In the genomic region with DNA sequence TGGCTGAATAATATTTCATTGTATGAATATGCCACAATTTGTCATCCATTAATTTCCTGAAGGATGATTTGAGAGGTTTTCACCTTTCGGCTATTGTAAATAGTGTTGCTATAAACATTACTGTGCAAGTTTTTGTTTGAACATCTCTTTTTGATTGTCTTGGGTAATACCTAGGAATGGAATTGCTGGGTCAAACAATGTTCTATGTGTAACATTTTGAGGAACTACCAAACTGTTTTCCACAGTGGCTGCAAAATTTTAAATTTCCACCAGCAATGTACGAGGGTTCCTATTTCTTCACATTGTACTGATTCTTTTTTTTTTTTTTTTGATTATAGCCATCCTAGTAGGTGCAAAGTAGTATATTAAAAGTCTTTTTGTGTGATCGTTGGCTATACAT, we compare ENCODE assay signal across 26 cellular contexts.
DNase-seq lines count a peak whose midpoint lies in the region; ATAC-seq and TF ChIP-seq lines count a peak whose summit lies in the region.
"Had no signal": no experiment of that assay in that cellular context is flagged by ENCODE, and none has a peak within 500 bp of the region (broad histone marks: within the 10 kb centered on the region; RNA-seq: fewer than 3 reads in every experiment).

No MANE protein-coding gene starts in this region.

- H3K9ac ChIP-seq in skeletal muscle tissue (ENCODE audit: low read depth in 1 of 3, low read length in 3 of 3): no peak overlapping the region

- H3K9me3 ChIP-seq in skeletal muscle tissue (ENCODE audit: control insufficient read depth in 3 of 3, low read length in 3 of 3): no peaks in the 10 kb centered on the region
- H3K9me3 ChIP-seq: BE2C, HAP-1, MG63, SJCRH30 had no signal

- no peaks in the 10 kb centered on the region for H3K4me1 ChIP-seq in skeletal muscle tissue (ENCODE audit: control insufficient read depth in 3 of 3, insufficient read depth in 3 of 3, low read length in 3 of 3)
- H3K4me1 ChIP-seq: BE2C, HAP-1, SJCRH30 had no signal

- H3K27me3 ChIP-seq in skeletal muscle tissue (ENCODE audit: control insufficient read depth in 3 of 3, insufficient read depth in 3 of 3, low read length in 3 of 3): no peaks in the 10 kb centered on the region
- H3K27me3 ChIP-seq: MG63, SJCRH30 had no signal

- no peak for DNase-seq in Right ventricle myocardium inferior (ENCODE audit: missing footprints)
- DNase-seq in cardiac septum (ENCODE audit: low spot score): no peak
- peak; percentile 13 to 87 for DNase-seq in NOMO-1 (lab: John Stamatoyannopoulos, UW; ENCODE audit: unreplicated experiment in 2 of 2)
- peak; percentile 68 for DNase-seq in fibroblast of gingiva (ENCODE audit: low read depth)
- no peak for DNase-seq in coronary artery (ENCODE audit: low spot score)
- DNase-seq: BE2C; CD4-positive, CD25-positive, alpha-beta regulatory T cell; DMS153; DND-41; GOT3; HFFc6; IMR-90; KG1; MG63; NCI-H1092 treated with DMSO at 0.1 percent for 48 hours; NCI-H1436 treated with DMSO at 0.1 percent for 48 hours; NCI-H187 treated with DMSO at 0.1 percent for 48 hours; NCI-H524; NCI-H774; SJCRH30 had no signal

- H3K4me3 ChIP-seq in skeletal muscle tissue (ENCODE audit: low read length in 3 of 3): no peak overlapping the region
- no peak overlapping the region for H3K4me3 ChIP-seq in coronary artery
- H3K4me3 ChIP-seq: HAP-1, MG63, SJCRH30 had no signal

- H3K27ac ChIP-seq in skeletal muscle tissue (ENCODE audit: low read depth, low read length): peak overlapping the region; percentile 52
- H3K27ac ChIP-seq in coronary artery: no peak overlapping the region
- H3K27ac ChIP-seq: 22Rv1, SJCRH30 had no signal

- no peaks in the 10 kb centered on the region for H3K36me3 ChIP-seq in skeletal muscle tissue (ENCODE audit: control insufficient read depth in 3 of 3, insufficient read depth in 3 of 3, low read length in 3 of 3)
- H3K36me3 ChIP-seq: BE2C, HAP-1, MG63, SJCRH30 had no signal

- TF ChIP-seq CTCF in coronary artery (IDR thresholded peaks at IDR 0.05): no peak

- ATAC-seq in Right ventricle myocardium inferior: peak; percentile 46
- ATAC-seq in HG03039 (IDR thresholded peaks at IDR 0.05; ENCODE audit: unreplicated experiment): no peak
- ATAC-seq in GM21737 (IDR thresholded peaks at IDR 0.05; ENCODE audit: unreplicated experiment): no peak
- ATAC-seq: SK-N-SH treated with all-trans-retinoic acid at 6 μM for 48 hours had no signal

- intact Hi-C loops in Right ventricle myocardium inferior (cut with DNase I): no loop called here
- intact Hi-C loops in cardiac septum (cut with DNase I): loop anchor here (5.0 kb wide), 1 partner anchor 72 kb away; no protein-coding TSS in a partner anchor

Comparison
In these comparisons a context has a peak if more than half of its experiments do, and no peak if none do; other contexts are left out.
1. DNase-seq: peak in NOMO-1 (2 of 2) and fibroblast of gingiva (single experiment); none in Right ventricle myocardium inferior (single experiment), cardiac septum (single experiment) and coronary artery (single experiment).